ENCODE assay signal across 27 cellular contexts in genomic region chr1:83697220-83697619, GRCh38.
"Had no signal": no experiment of that assay in that cellular context is flagged by ENCODE, and none has a peak within 500 bp of the region (broad histone marks: within the 10 kb centered on the region; RNA-seq: fewer than 3 reads in every experiment).

No MANE protein-coding gene starts in this region.

- H3K4me3 Mint-ChIP-seq: activated CD4-positive, alpha-beta memory T cell treated with anti-CD3 and anti-CD28 coated beads, Interleukin-2, amount 10 ng/mL, durations not matched to agents 7 days and 5 days; activated CD4-positive, alpha-beta T cell treated with anti-CD3 and anti-CD28 coated beads for 36 hours; activated CD4-positive, alpha-beta T cell treated with anti-CD3 and anti-CD28 coated beads, Interleukin-2, amount 10 ng/mL, durations not matched to agents 24 days and 14 days; activated naive CD4-positive, alpha-beta T cell treated with anti-CD3 and anti-CD28 coated beads, Interleukin-2, amount 10 ng/mL, durations not matched to agents 7 days and 5 days; activated T-cell treated with anti-CD3 and anti-CD28 coated beads, Interleukin-2, amount 50 U/mL, for 24 hours; activated T-cell treated with anti-CD3 and anti-CD28 coated beads, Interleukin-2, amount 50 U/mL, for 72 hours; effector memory CD8-positive, alpha-beta T cell had no signal

- H3K27ac Mint-ChIP-seq: activated CD4-positive, alpha-beta memory T cell treated with anti-CD3 and anti-CD28 coated beads, Interleukin-2, amount 10 ng/mL, durations not matched to agents 7 days and 5 days; activated CD4-positive, alpha-beta T cell treated with anti-CD3 and anti-CD28 coated beads for 36 hours; activated CD4-positive, alpha-beta T cell treated with anti-CD3 and anti-CD28 coated beads, Interleukin-2, amount 10 ng/mL, durations not matched to agents 24 days and 14 days; activated naive CD4-positive, alpha-beta T cell treated with anti-CD3 and anti-CD28 coated beads, Interleukin-2, amount 10 ng/mL, durations not matched to agents 7 days and 5 days; activated naive CD4-positive, alpha-beta T cell treated with anti-CD3 and anti-CD28 coated beads, Interleukin-2, amount 50 U/mL, for 72 hours; activated T-cell treated with anti-CD3 and anti-CD28 coated beads, Interleukin-2, amount 50 U/mL, for 24 hours; activated T-cell treated with anti-CD3 and anti-CD28 coated beads, Interleukin-2, amount 50 U/mL, for 72 hours; effector memory CD8-positive, alpha-beta T cell had no signal

- H3K9me3 Mint-ChIP-seq: activated T-cell treated with anti-CD3 and anti-CD28 coated beads, Interleukin-2, amount 50 U/mL, for 72 hours had no signal

- DNase-seq: activated CD4-positive, alpha-beta memory T cell treated with anti-CD3 and anti-CD28 coated beads, Interleukin-2, amount 10 ng/mL, durations not matched to agents 7 days and 5 days; activated CD4-positive, alpha-beta T cell treated with anti-CD3 and anti-CD28 coated beads for 36 hours; activated CD4-positive, alpha-beta T cell treated with anti-CD3 and anti-CD28 coated beads, Interleukin-2, amount 10 ng/mL, durations not matched to agents 24 days and 14 days; activated CD4-positive, CD25-positive, alpha-beta regulatory T cell; activated CD4-positive, CD25-positive, alpha-beta regulatory T cell treated with anti-CD3 and anti-CD28 coated beads, Interleukin-2, amount 50 U/mL, for 72 hours; activated CD8-positive, alpha-beta memory T cell treated with anti-CD3 and anti-CD28 coated beads, Interleukin-2, amount 50 U/mL, for 48 hours; activated gamma-delta T cell; activated naive CD4-positive, alpha-beta T cell; activated naive CD4-positive, alpha-beta T cell treated with anti-CD3 and anti-CD28 coated beads, Interleukin-2, amount 10 ng/mL, durations not matched to agents 7 days and 5 days; activated T-cell treated with anti-CD3 and anti-CD28 coated beads for 4 hours; activated T-cell treated with anti-CD3 and anti-CD28 coated beads, Interleukin-2, amount 50 U/mL, for 24 hours; activated T-cell treated with anti-CD3 and anti-CD28 coated beads, Interleukin-2, amount 50 U/mL, for 72 hours; adrenal gland; amygdala; aorta; body of pancreas; caudate nucleus; cortex of kidney; dermis blood vessel endothelial cell; effector CD4-positive, alpha-beta T cell; effector memory CD8-positive, alpha-beta T cell; erythroblast; foreskin keratinocyte; gastrocnemius medialis; heart right ventricle; T-helper 2 cell had no signal

- ATAC-seq: activated CD4-positive, alpha-beta T cell treated with anti-CD3 and anti-CD28 coated beads for 36 hours; activated naive CD4-positive, alpha-beta T cell treated with anti-CD3 and anti-CD28 coated beads, Interleukin-2, amount 50 U/mL, for 72 hours; activated T-cell treated with anti-CD3 and anti-CD28 coated beads, Interleukin-2, amount 50 U/mL, for 72 hours; body of pancreas; effector memory CD8-positive, alpha-beta T cell; foreskin keratinocyte; gastrocnemius medialis; heart right ventricle had no signal

- H3K27me3 Mint-ChIP-seq: activated CD4-positive, alpha-beta T cell treated with anti-CD3 and anti-CD28 coated beads for 36 hours; effector memory CD8-positive, alpha-beta T cell had no signal
